Comparison of ENCODE assay signal across 30 cellular contexts in the genomic region with DNA sequence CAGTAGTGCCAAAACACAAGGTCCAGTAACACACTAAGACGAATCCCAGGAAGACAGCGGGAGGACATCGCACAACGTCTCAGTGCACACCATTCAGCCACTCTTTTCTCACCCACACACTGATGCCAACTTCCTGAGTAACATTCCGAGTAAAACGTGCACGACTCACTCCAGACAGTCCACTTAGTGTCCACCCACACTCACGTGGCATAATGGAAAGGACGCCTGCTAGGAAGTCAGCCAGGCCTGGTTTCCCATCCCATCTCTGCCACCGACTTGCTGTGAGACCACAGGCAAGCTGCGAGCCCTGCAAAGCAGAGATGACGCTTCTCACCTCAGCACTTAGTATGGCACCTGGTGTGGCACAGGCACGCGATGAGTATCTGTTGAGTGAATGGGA.
"Had no signal": no experiment of that assay in that cellular context is flagged by ENCODE, and none has a peak within 500 bp of the region (broad histone marks: within the 10 kb centered on the region; RNA-seq: fewer than 3 reads in every experiment).

No MANE protein-coding gene starts in this region.

- H3K27me3 Mint-ChIP-seq: activated CD4-positive, alpha-beta T cell treated with anti-CD3 and anti-CD28 coated beads for 36 hours; activated CD4-positive, alpha-beta T cell treated with anti-CD3 and anti-CD28 coated beads, Interleukin-2, amount 10 ng/mL, durations not matched to agents 7 days and 5 days; activated naive CD4-positive, alpha-beta T cell treated with anti-CD3 and anti-CD28 coated beads, Interleukin-2, amount 10 ng/mL, durations not matched to agents 7 days and 5 days; activated naive CD8-positive, alpha-beta T cell; activated naive CD8-positive, alpha-beta T cell treated with anti-CD3 and anti-CD28 coated beads, Interleukin-2, amount 50 U/mL, for 24 hours had no signal

- H3K36me3 Mint-ChIP-seq: activated naive CD4-positive, alpha-beta T cell treated with anti-CD3 and anti-CD28 coated beads, Interleukin-2, amount 10 ng/mL, durations not matched to agents 7 days and 5 days had no signal

- H2AFZ ChIP-seq: PC-9 had no signal

- H3K9me3 Mint-ChIP-seq: activated naive CD4-positive, alpha-beta T cell treated with anti-CD3 and anti-CD28 coated beads, Interleukin-2, amount 10 ng/mL, durations not matched to agents 7 days and 5 days; activated naive CD8-positive, alpha-beta T cell treated with anti-CD3 and anti-CD28 coated beads, Interleukin-2, amount 50 U/mL, for 24 hours; activated T-cell treated with anti-CD3 and anti-CD28 coated beads, Interleukin-2, amount 50 U/mL, for 4 hours; activated T-helper 1 cell treated with anti-CD3 and anti-CD28 coated beads, Interleukin-12 subunit alpha, Interleukin-12 subunit beta, Interleukin-2, Interleukin-4 antibody, amounts not matched to agents 30 ng/mL and 10 ng/mL and 1 ng/mL, durations not matched to agents 14 hours and 24 hours and 36 hours; T-helper 1 cell treated with Interleukin-12 subunit alpha and Interleukin-12 subunit beta and Interleukin-4 antibody, amounts not matched to agents 30 μg/mL and 1 μg/mL, for 36 hours; T-helper 2 cell treated with Interferon-gamma antibody and Interleukin-4, amounts not matched to agents 5 μg/mL and 100 μg/mL, for 36 hours; WTC11 had no signal

- DNase-seq: activated CD4-positive, alpha-beta T cell treated with anti-CD3 and anti-CD28 coated beads for 36 hours; activated CD4-positive, alpha-beta T cell treated with anti-CD3 and anti-CD28 coated beads, Interleukin-2, amount 10 ng/mL, durations not matched to agents 7 days and 5 days; activated CD4-positive, alpha-beta T cell treated with anti-CD3 and anti-CD28 coated beads, Interleukin-2, amount 50 U/mL, for 48 hours; activated CD8-positive, alpha-beta memory T cell treated with anti-CD3 and anti-CD28 coated beads, Interleukin-2, amount 50 U/mL, for 4 hours; activated CD8-positive, alpha-beta T cell treated with anti-CD3 and anti-CD28 coated beads, Interleukin-2, amount 10 ng/mL, durations not matched to agents 7 days and 5 days; activated naive CD4-positive, alpha-beta T cell treated with anti-CD3 and anti-CD28 coated beads, Interleukin-2, amount 10 ng/mL, durations not matched to agents 7 days and 5 days; activated naive CD8-positive, alpha-beta T cell treated with anti-CD3 and anti-CD28 coated beads, Interleukin-2, amount 50 U/mL, for 24 hours; activated T-cell treated with anti-CD3 and anti-CD28 coated beads for 4 hours; activated T-cell treated with anti-CD3 and anti-CD28 coated beads, Interleukin-2, amount 50 U/mL, for 4 hours; anterior cingulate cortex; central memory CD4-positive, alpha-beta T cell; Karpas-422; NCI-H1105 treated with DMSO at 0.1 percent for 48 hours; NCI-H1436; NCI-H1694; NCI-H1930; NCI-H2081 treated with DMSO at 0.1 percent for 48 hours; NCI-H345; NCI-H524 treated with DMSO at 0.1 percent for 48 hours; PC-9; SHP77; SJCRH30 had no signal

- H3K4me3 ChIP-seq: PC-9, SJCRH30, SK-N-MC had no signal

- H3K4me3 Mint-ChIP-seq: activated CD4-positive, alpha-beta T cell treated with anti-CD3 and anti-CD28 coated beads for 36 hours; activated CD4-positive, alpha-beta T cell treated with anti-CD3 and anti-CD28 coated beads, Interleukin-2, amount 10 ng/mL, durations not matched to agents 7 days and 5 days; activated CD8-positive, alpha-beta T cell treated with anti-CD3 and anti-CD28 coated beads, Interleukin-2, amount 10 ng/mL, durations not matched to agents 7 days and 5 days; activated naive CD4-positive, alpha-beta T cell treated with anti-CD3 and anti-CD28 coated beads, Interleukin-2, amount 10 ng/mL, durations not matched to agents 7 days and 5 days; activated naive CD8-positive, alpha-beta T cell; activated naive CD8-positive, alpha-beta T cell treated with anti-CD3 and anti-CD28 coated beads, Interleukin-2, amount 50 U/mL, for 24 hours; activated T-cell treated with anti-CD3 and anti-CD28 coated beads, Interleukin-2, amount 50 U/mL, for 4 hours; activated T-helper 1 cell treated with anti-CD3 and anti-CD28 coated beads, Interleukin-12 subunit alpha, Interleukin-12 subunit beta, Interleukin-2, Interleukin-4 antibody, amounts not matched to agents 30 ng/mL and 10 ng/mL and 1 ng/mL, durations not matched to agents 14 hours and 24 hours and 36 hours; brain; T-helper 1 cell treated with Interleukin-12 subunit alpha and Interleukin-12 subunit beta and Interleukin-4 antibody, amounts not matched to agents 30 μg/mL and 1 μg/mL, for 36 hours; T-helper 2 cell treated with Interferon-gamma antibody and Interleukin-4, amounts not matched to agents 5 μg/mL and 100 μg/mL, for 36 hours; WTC11 had no signal

- H3K4me1 ChIP-seq: SJCRH30 had no signal

- ATAC-seq: activated CD4-positive, alpha-beta T cell treated with anti-CD3 and anti-CD28 coated beads for 36 hours; activated CD4-positive, CD25-positive, alpha-beta regulatory T cell treated with anti-CD3 and anti-CD28 coated beads, Interleukin-2, amount 50 U/mL, for 24 hours; activated CD8-positive, alpha-beta T cell treated with anti-CD3 and anti-CD28 coated beads, Interleukin-2, amount 10 ng/mL, durations not matched to agents 7 days and 5 days; activated naive CD8-positive, alpha-beta T cell treated with anti-CD3 and anti-CD28 coated beads, Interleukin-2, amount 50 U/mL, for 24 hours; activated T-cell treated with anti-CD3 and anti-CD28 coated beads, Interleukin-2, amount 50 U/mL, for 4 hours; WTC11 had no signal

- H3K27ac Mint-ChIP-seq: activated CD4-positive, alpha-beta T cell treated with anti-CD3 and anti-CD28 coated beads for 36 hours; activated CD4-positive, alpha-beta T cell treated with anti-CD3 and anti-CD28 coated beads, Interleukin-2, amount 10 ng/mL, durations not matched to agents 7 days and 5 days; activated CD8-positive, alpha-beta T cell treated with anti-CD3 and anti-CD28 coated beads, Interleukin-2, amount 10 ng/mL, durations not matched to agents 7 days and 5 days; activated naive CD4-positive, alpha-beta T cell treated with anti-CD3 and anti-CD28 coated beads, Interleukin-2, amount 10 ng/mL, durations not matched to agents 7 days and 5 days; activated naive CD8-positive, alpha-beta T cell; activated naive CD8-positive, alpha-beta T cell treated with anti-CD3 and anti-CD28 coated beads, Interleukin-2, amount 50 U/mL, for 24 hours; activated T-helper 1 cell treated with anti-CD3 and anti-CD28 coated beads, Interleukin-12 subunit alpha, Interleukin-12 subunit beta, Interleukin-2, Interleukin-4 antibody, amounts not matched to agents 30 ng/mL and 10 ng/mL and 1 ng/mL, durations not matched to agents 14 hours and 24 hours and 36 hours; brain; T-helper 1 cell treated with Interleukin-12 subunit alpha and Interleukin-12 subunit beta and Interleukin-4 antibody, amounts not matched to agents 30 μg/mL and 1 μg/mL, for 36 hours; T-helper 2 cell treated with Interferon-gamma antibody and Interleukin-4, amounts not matched to agents 5 μg/mL and 100 μg/mL, for 36 hours; WTC11 had no signal

- H3K27me3 ChIP-seq: SJCRH30 had no signal

- H3K4me1 Mint-ChIP-seq: activated CD4-positive, alpha-beta T cell treated with anti-CD3 and anti-CD28 coated beads for 36 hours; activated CD4-positive, alpha-beta T cell treated with anti-CD3 and anti-CD28 coated beads, Interleukin-2, amount 10 ng/mL, durations not matched to agents 7 days and 5 days; activated naive CD4-positive, alpha-beta T cell treated with anti-CD3 and anti-CD28 coated beads, Interleukin-2, amount 10 ng/mL, durations not matched to agents 7 days and 5 days; activated naive CD8-positive, alpha-beta T cell treated with anti-CD3 and anti-CD28 coated beads, Interleukin-2, amount 50 U/mL, for 24 hours; brain; WTC11 had no signal

- H3K27ac ChIP-seq: PC-9, SJCRH30, SK-N-MC had no signal

- H3K36me3 ChIP-seq: SJCRH30 had no signal

- H3K4me2 ChIP-seq: PC-9 had no signal
